Comparison of ENCODE assay signal across 20 cellular contexts in genomic region chr2:98185801-98186200, GRCh38.
"Had no signal": no experiment of that assay in that cellular context is flagged by ENCODE, and none has a peak within 500 bp of the region (broad histone marks: within the 10 kb centered on the region; RNA-seq: fewer than 3 reads in every experiment).

No MANE protein-coding gene starts in this region.

- H3K4me3 Mint-ChIP-seq: immature natural killer cell, memory B cell, mesothelial cell of epicardium, naive B cell had no signal

- DNase-seq: hippocampal formation, hypothalamus, immature natural killer cell, islet precursor cell, kidney, kidney glomerular epithelial cell, left cardiac atrium, left colon, left lung, left ventricle myocardium inferior, left ventricle myocardium superior, lower lobe of right lung, mammary epithelial cell, mesenchymal stem cell, mesendoderm, midbrain, mucosa of descending colon, naive B cell had no signal

- H3K4me1 Mint-ChIP-seq: immature natural killer cell, memory B cell, mesothelial cell of epicardium had no signal

- H3K36me3 Mint-ChIP-seq: immature natural killer cell, memory B cell, mesothelial cell of epicardium, naive B cell had no signal

- H3K27ac Mint-ChIP-seq: immature natural killer cell, memory B cell, mesothelial cell of epicardium, naive B cell had no signal

- H3K27me3 Mint-ChIP-seq: memory B cell had no signal

- H3K9me3 Mint-ChIP-seq: immature natural killer cell, memory B cell, mesothelial cell of epicardium, naive B cell had no signal
